Comparison of ENCODE assay signal across 17 cellular contexts in genomic region chr2:171109571-171109970, GRCh38.
"Had no signal": no experiment of that assay in that cellular context is flagged by ENCODE, and none has a peak within 500 bp of the region (broad histone marks: within the 10 kb centered on the region; RNA-seq: fewer than 3 reads in every experiment).

No MANE protein-coding gene starts in this region.

- H3K4me3 ChIP-seq: left lung, mucosa of descending colon, tibial artery, vagina had no signal

- H3K27ac ChIP-seq: left lung, tibial artery, vagina had no signal

- DNase-seq: activated CD4-positive, alpha-beta T cell treated with anti-CD3 and anti-CD28 coated beads, Interleukin-2, amount 10 ng/mL, durations not matched to agents 7 days and 5 days; activated CD8-positive, alpha-beta memory T cell treated with anti-CD3 and anti-CD28 coated beads for 24 hours; activated naive CD4-positive, alpha-beta T cell treated with anti-CD3 and anti-CD28 coated beads for 36 hours; activated naive CD8-positive, alpha-beta T cell treated with anti-CD3 and anti-CD28 coated beads, Interleukin-2, amount 50 U/mL, for 24 hours; aorta; cerebellar nuclear complex; effector CD8-positive, alpha-beta T cell; foreskin fibroblast; hippocampal formation; kidney; left lung; mucosa of descending colon; nephron progenitor cell; occipital lobe; tibial artery had no signal

- H3K4me3 Mint-ChIP-seq: activated CD4-positive, alpha-beta T cell treated with anti-CD3 and anti-CD28 coated beads, Interleukin-2, amount 10 ng/mL, durations not matched to agents 7 days and 5 days; activated naive CD4-positive, alpha-beta T cell treated with anti-CD3 and anti-CD28 coated beads for 36 hours; activated naive CD8-positive, alpha-beta T cell treated with anti-CD3 and anti-CD28 coated beads, Interleukin-2, amount 50 U/mL, for 24 hours; nephron progenitor cell; stimulated activated effector memory CD8-positive, alpha-beta T cell treated with anti-CD3 and anti-CD28 coated beads, Interleukin-12 subunit alpha, Interleukin-12 subunit beta, amount 100 ng/mL, for 72 hours had no signal

- H3K27me3 Mint-ChIP-seq: activated CD4-positive, alpha-beta T cell treated with anti-CD3 and anti-CD28 coated beads, Interleukin-2, amount 10 ng/mL, durations not matched to agents 7 days and 5 days; activated naive CD8-positive, alpha-beta T cell treated with anti-CD3 and anti-CD28 coated beads, Interleukin-2, amount 50 U/mL, for 24 hours had no signal

- FAIRE-seq: kidney had no signal

- H3K4me1 ChIP-seq: left lung, tibial artery had no signal

- H3K9me3 ChIP-seq: left lung, mucosa of descending colon, tibial artery, vagina had no signal

- H3K27me3 ChIP-seq: left lung, tibial artery, vagina had no signal

- H3K4me1 Mint-ChIP-seq: nephron progenitor cell had no signal

- H3K36me3 ChIP-seq: tibial artery, vagina had no signal

- H3K9me3 Mint-ChIP-seq: activated naive CD4-positive, alpha-beta T cell treated with anti-CD3 and anti-CD28 coated beads for 36 hours; stimulated activated effector memory CD8-positive, alpha-beta T cell treated with anti-CD3 and anti-CD28 coated beads, Interleukin-12 subunit alpha, Interleukin-12 subunit beta, amount 100 ng/mL, for 72 hours had no signal

- H3K27ac Mint-ChIP-seq: activated CD4-positive, alpha-beta T cell treated with anti-CD3 and anti-CD28 coated beads, Interleukin-2, amount 10 ng/mL, durations not matched to agents 7 days and 5 days; activated naive CD4-positive, alpha-beta T cell treated with anti-CD3 and anti-CD28 coated beads for 36 hours; activated naive CD8-positive, alpha-beta T cell treated with anti-CD3 and anti-CD28 coated beads, Interleukin-2, amount 50 U/mL, for 24 hours; nephron progenitor cell had no signal
